Comparison of ENCODE assay signal across 29 cellular contexts in genomic region chrX:111597967-111598366, GRCh38.
"Had no signal": no experiment of that assay in that cellular context is flagged by ENCODE, and none has a peak within 500 bp of the region (broad histone marks: within the 10 kb centered on the region; RNA-seq: fewer than 3 reads in every experiment).

No MANE protein-coding gene starts in this region.

- ATAC-seq: naive thymus-derived CD8-positive, alpha-beta T cell; natural killer cell treated with Interleukin-12 subunit alpha and Interleukin-12 subunit beta and Interleukin-15 and Interleukin-18, amount 100 ng/mL, for 72 hours; pancreas; right lobe of liver; stimulated activated effector memory CD8-positive, alpha-beta T cell treated with anti-CD3 and anti-CD28 coated beads, Interleukin-12 subunit alpha, Interleukin-12 subunit beta, amount 100 ng/mL, for 72 hours; stimulated activated naive B cell treated with anti-CD40 and anti-IgM and Interleukin-4, amounts not matched to agents 10 μg/mL and 1 μg/mL and 100 μg/mL, for 72 hours had no signal

- DNase-seq: naive thymus-derived CD8-positive, alpha-beta T cell; nephron progenitor cell; nucleus accumbens; pancreas; retina; right lobe of liver; sigmoid colon; small intestine; stimulated activated CD4-positive, alpha-beta T cell treated with anti-CD3 and anti-CD28 coated beads, Interleukin-15, amount 100 ng/mL, for 24 hours; stimulated activated CD4-positive, alpha-beta T cell treated with anti-CD3 and anti-CD28 coated beads, Interleukin-2, amount 100 ng/mL, for 24 hours; stimulated activated CD4-positive, alpha-beta T cell treated with anti-CD3 and anti-CD28 coated beads, Interleukin-2, amount 100 ng/mL, for 48 hours; stimulated activated CD4-positive, alpha-beta T cell treated with anti-CD3 and anti-CD28 coated beads, Interleukin-4, amount 100 ng/mL, for 24 hours; stimulated activated naive B cell treated with anti-CD40 and anti-IgM and Interleukin-4, amounts not matched to agents 10 μg/mL and 1 μg/mL and 100 μg/mL, for 72 hours; stimulated activated naive CD4-positive, alpha-beta T cell treated with Interleukin-2 at 50 U/mL for 16 hours; stomach; thyroid gland; trophoblast cell; upper lobe of left lung had no signal

- H3K27ac Mint-ChIP-seq: naive thymus-derived CD8-positive, alpha-beta T cell; natural killer cell treated with Interleukin-12 subunit alpha and Interleukin-12 subunit beta and Interleukin-15 and Interleukin-18, amount 100 ng/mL, for 72 hours; nephron progenitor cell; stimulated activated effector memory CD8-positive, alpha-beta T cell treated with anti-CD3 and anti-CD28 coated beads, Interleukin-12 subunit alpha, Interleukin-12 subunit beta, amount 100 ng/mL, for 72 hours; stimulated activated naive B cell treated with anti-CD40 and anti-IgM and Interleukin-4, amounts not matched to agents 10 μg/mL and 1 μg/mL and 100 μg/mL, for 72 hours; stimulated activated naive CD8-positive, alpha-beta T cell treated with anti-CD3 and anti-CD28 coated beads, Interleukin-15, Interleukin-2, amounts not matched to agents 100 ng/mL and 50 ng/mL, for 24 hours had no signal

- H3K4me3 Mint-ChIP-seq: naive thymus-derived CD8-positive, alpha-beta T cell; natural killer cell treated with Interleukin-12 subunit alpha and Interleukin-12 subunit beta and Interleukin-15 and Interleukin-18, amount 100 ng/mL, for 72 hours; nephron progenitor cell; neural crest cell; stimulated activated effector memory CD8-positive, alpha-beta T cell treated with anti-CD3 and anti-CD28 coated beads, Interleukin-12 subunit alpha, Interleukin-12 subunit beta, amount 100 ng/mL, for 72 hours; stimulated activated naive B cell treated with anti-CD40 and anti-IgM and Interleukin-4, amounts not matched to agents 10 μg/mL and 1 μg/mL and 100 μg/mL, for 72 hours; stimulated activated naive CD8-positive, alpha-beta T cell treated with anti-CD3 and anti-CD28 coated beads, Interleukin-15, Interleukin-2, amounts not matched to agents 100 ng/mL and 50 ng/mL, for 24 hours had no signal

- H3K27ac ChIP-seq: neutrophil, pancreas, prostate gland, right atrium auricular region, right lobe of liver, sigmoid colon, stomach, thoracic aorta, thyroid gland, tibial nerve, upper lobe of left lung, vagina had no signal

- H3K4me1 Mint-ChIP-seq: naive thymus-derived CD8-positive, alpha-beta T cell; nephron progenitor cell; neural crest cell; stimulated activated effector memory CD8-positive, alpha-beta T cell treated with anti-CD3 and anti-CD28 coated beads, Interleukin-12 subunit alpha, Interleukin-12 subunit beta, amount 100 ng/mL, for 72 hours; stimulated activated naive B cell treated with anti-CD40 and anti-IgM and Interleukin-4, amounts not matched to agents 10 μg/mL and 1 μg/mL and 100 μg/mL, for 72 hours had no signal

- H3K9me3 Mint-ChIP-seq: natural killer cell treated with Interleukin-12 subunit alpha and Interleukin-12 subunit beta and Interleukin-15 and Interleukin-18, amount 100 ng/mL, for 72 hours; neural crest cell; stimulated activated effector memory CD8-positive, alpha-beta T cell treated with anti-CD3 and anti-CD28 coated beads, Interleukin-12 subunit alpha, Interleukin-12 subunit beta, amount 100 ng/mL, for 72 hours; stimulated activated naive B cell treated with anti-CD40 and anti-IgM and Interleukin-4, amounts not matched to agents 10 μg/mL and 1 μg/mL and 100 μg/mL, for 72 hours; stimulated activated naive CD8-positive, alpha-beta T cell treated with anti-CD3 and anti-CD28 coated beads, Interleukin-15, Interleukin-2, amounts not matched to agents 100 ng/mL and 50 ng/mL, for 24 hours had no signal

- H3K4me1 ChIP-seq: pancreas, prostate gland, right atrium auricular region, right lobe of liver, sigmoid colon, stomach, thyroid gland, tibial nerve, upper lobe of left lung, vagina had no signal

- H3K36me3 Mint-ChIP-seq: naive thymus-derived CD8-positive, alpha-beta T cell; natural killer cell treated with Interleukin-12 subunit alpha and Interleukin-12 subunit beta and Interleukin-15 and Interleukin-18, amount 100 ng/mL, for 72 hours; stimulated activated effector memory CD8-positive, alpha-beta T cell treated with anti-CD3 and anti-CD28 coated beads, Interleukin-12 subunit alpha, Interleukin-12 subunit beta, amount 100 ng/mL, for 72 hours; stimulated activated naive B cell treated with anti-CD40 and anti-IgM and Interleukin-4, amounts not matched to agents 10 μg/mL and 1 μg/mL and 100 μg/mL, for 72 hours had no signal

- H3K9me3 ChIP-seq: neutrophil, pancreas, prostate gland, right atrium auricular region, right lobe of liver, sigmoid colon, thoracic aorta, thyroid gland, tibial nerve, upper lobe of left lung, vagina had no signal

- H3K36me3 ChIP-seq: neutrophil, pancreas, prostate gland, right atrium auricular region, right lobe of liver, sigmoid colon, stomach, thoracic aorta, thyroid gland, tibial nerve, upper lobe of left lung, vagina had no signal

- FAIRE-seq: pancreas, small intestine, urothelium cell line had no signal

- H3K27me3 ChIP-seq: neutrophil, right atrium auricular region, right lobe of liver, sigmoid colon, stomach, thyroid gland, tibial nerve, upper lobe of left lung, vagina had no signal

- H3K4me3 ChIP-seq: pancreas, prostate gland, right atrium auricular region, right lobe of liver, sigmoid colon, stomach, thoracic aorta, thyroid gland, tibial nerve, upper lobe of left lung, vagina had no signal

- H3K27me3 Mint-ChIP-seq: natural killer cell treated with Interleukin-12 subunit alpha and Interleukin-12 subunit beta and Interleukin-15 and Interleukin-18, amount 100 ng/mL, for 72 hours; stimulated activated naive CD8-positive, alpha-beta T cell treated with anti-CD3 and anti-CD28 coated beads, Interleukin-15, Interleukin-2, amounts not matched to agents 100 ng/mL and 50 ng/mL, for 24 hours had no signal
